In genomic region chr15:64334530-64334929, GRCh38 we compare ENCODE assay signal across 1 cellular context.
TF ChIP-seq lines count a peak whose summit lies in the region.

No MANE protein-coding gene starts in this region.

TF ChIP-seq in GM12878, 131 proteins besides CTCF, POLR2A, EP300 and RAD21 (continued from another document):
- TF ChIP-seq ZNF207 (IDR thresholded peaks at IDR 0.05; ENCODE audit: borderline replicate concordance): no peak
- no peak for TF ChIP-seq MTA3 (IDR thresholded peaks at IDR 0.05; ENCODE audit: borderline replicate concordance, low read length)
- TF ChIP-seq WRNIP1 (IDR thresholded peaks at IDR 0.05; ENCODE audit: borderline replicate concordance, low read depth, low read length): no peak
- peak; percentile 79 for TF ChIP-seq PKNOX1 (IDR thresholded peaks at IDR 0.05)
